1 cellular context compared by ENCODE assay signal in the genomic region with DNA sequence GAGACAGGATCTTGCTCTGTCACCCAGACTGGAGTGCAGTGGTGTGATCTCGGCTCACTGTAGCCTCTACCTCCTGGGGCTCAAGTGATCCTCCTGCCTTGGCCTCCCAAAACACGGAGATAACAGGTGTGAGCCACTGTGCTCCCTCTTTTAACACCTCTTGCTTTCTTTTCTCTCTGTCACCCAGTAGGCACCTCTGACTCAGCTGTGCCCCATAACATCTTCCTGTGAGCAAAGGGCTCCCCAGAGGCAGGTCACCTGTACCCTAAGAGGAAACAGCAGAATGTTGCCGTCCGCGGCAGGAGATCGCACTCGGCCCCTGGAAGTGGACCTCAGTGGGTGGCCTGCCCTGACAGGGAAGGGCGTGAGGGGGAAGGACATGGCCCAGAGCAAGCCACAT.
TF ChIP-seq lines count a peak whose summit lies in the region.

No MANE protein-coding gene starts in this region.

TF ChIP-seq in H1, 55 proteins besides CTCF, POLR2A, EP300 and RAD21:
- TF ChIP-seq CTBP2 (IDR thresholded peaks at IDR 0.05; ENCODE audit: borderline replicate concordance, insufficient read depth, insufficient read length, low read length): no peak
- no peak for TF ChIP-seq NRF1 (IDR thresholded peaks at IDR 0.05; ENCODE audit: low read depth, low read length)
- no peak for TF ChIP-seq RXRA (IDR thresholded peaks at IDR 0.05; ENCODE audit: insufficient read depth, low read depth, low read length)
